12 cellular contexts compared by ENCODE assay signal in genomic region chr18:9403795-9404564, GRCh38.
DNase-seq lines count a peak whose midpoint lies in the region; ATAC-seq lines count a peak whose summit lies in the region.
"Had no signal": no experiment of that assay in that cellular context is flagged by ENCODE, and none has a peak within 500 bp of the region (broad histone marks: within the 10 kb centered on the region; RNA-seq: fewer than 3 reads in every experiment).

No MANE protein-coding gene starts in this region.

- no peak overlapping the region for H2BK120ac ChIP-seq in mesendoderm (ENCODE audit: low read depth, low read length)

- DNase-seq in DMS53 (lab: John Stamatoyannopoulos, UW) (peak; percentile 67), mesendoderm (peak; percentile 69), GM19238 (ENCODE audit: insufficient read length, low spot score) (no peak), NCI-H2196 treated with DMSO at 0.1 percent for 48 hours (lab: John Stamatoyannopoulos, UW; ENCODE audit: unreplicated experiment) (no peak)
- DNase-seq: hypothalamus, NCI-H1048, thyroid gland had no signal

- H3K36me3 ChIP-seq in mesendoderm (ENCODE audit: control insufficient read depth, insufficient read depth, low read length) = no peaks in the 10 kb centered on the region
- H3K36me3 ChIP-seq: right lobe of liver, thyroid gland had no signal

- no peak overlapping the region for H3K18ac ChIP-seq in mesendoderm (ENCODE audit: low read length)

- no peak overlapping the region for H4K8ac ChIP-seq in mesendoderm (ENCODE audit: low read depth, low read length)

- H3K27me3 Mint-ChIP-seq in activated T-helper 17 cell treated with anti-CD3 and anti-CD28 coated beads, Interleukin-2, amount 50 U/mL, for 72 hours = peaks cover 5% of the 10 kb centered on the region

- H4K5ac ChIP-seq in mesendoderm (ENCODE audit: low read length) = no peak overlapping the region

- no peaks in the 10 kb centered on the region for H3K9me3 Mint-ChIP-seq in activated T-helper 17 cell treated with anti-CD3 and anti-CD28 coated beads, Interleukin-2, amount 50 U/mL, for 72 hours

- no peak overlapping the region for H3K56ac ChIP-seq in mesendoderm (ENCODE audit: low read length)

- H3K27me3 ChIP-seq in mesendoderm (ENCODE audit: insufficient read depth, low read length, poor library complexity) = no peaks in the 10 kb centered on the region
- H3K27me3 ChIP-seq: right lobe of liver, thyroid gland had no signal

- H3K27ac ChIP-seq in mesendoderm (ENCODE audit: low read depth, low read length) = no peak overlapping the region
- H3K27ac ChIP-seq: thyroid gland had no signal

- H2AK5ac ChIP-seq in mesendoderm (ENCODE audit: low read length) = no peak overlapping the region

- no peak overlapping the region for H3K4me3 ChIP-seq in mesendoderm (ENCODE audit: low read length)
- H3K4me3 ChIP-seq: right lobe of liver, thyroid gland had no signal

- H3K4me1 Mint-ChIP-seq in activated T-helper 17 cell treated with anti-CD3 and anti-CD28 coated beads, Interleukin-2, amount 50 U/mL, for 72 hours = no peaks in the 10 kb centered on the region

- ATAC-seq in GM18511 (IDR thresholded peaks at IDR 0.05; ENCODE audit: unreplicated experiment) (peak; percentile 20), HG03097 (IDR thresholded peaks at IDR 0.05; ENCODE audit: low FRiP score, unreplicated experiment) (no peak), HG03521 (IDR thresholded peaks at IDR 0.05; ENCODE audit: unreplicated experiment) (no peak)
- no peak for ATAC-seq in activated T-helper 17 cell treated with anti-CD3 and anti-CD28 coated beads, Interleukin-2, amount 50 U/mL, for 72 hours (replicated peaks)

- H3K23ac ChIP-seq in mesendoderm (ENCODE audit: low read length) = no peak overlapping the region

- H3K4me1 ChIP-seq in mesendoderm (ENCODE audit: control insufficient read depth, low read depth, low read length) = no peaks in the 10 kb centered on the region
- H3K4me1 ChIP-seq: right lobe of liver, thyroid gland had no signal

- H2BK15ac ChIP-seq in mesendoderm (replicated peaks; ENCODE audit: low read depth) = no peak overlapping the region

- no peak overlapping the region for H3K27ac Mint-ChIP-seq in activated T-helper 17 cell treated with anti-CD3 and anti-CD28 coated beads, Interleukin-2, amount 50 U/mL, for 72 hours

- peak overlapping the region; percentile 51 for H3K4me3 Mint-ChIP-seq in activated T-helper 17 cell treated with anti-CD3 and anti-CD28 coated beads, Interleukin-2, amount 50 U/mL, for 72 hours

- H3K4me2 ChIP-seq in mesendoderm (ENCODE audit: low read length) = no peak overlapping the region

- H3K79me1 ChIP-seq in mesendoderm (ENCODE audit: low read length) = no peaks in the 10 kb centered on the region

- H3K9ac ChIP-seq in mesendoderm (ENCODE audit: low read length) = no peak overlapping the region

- H3K4ac ChIP-seq in mesendoderm (ENCODE audit: low read depth, low read length) = no peak overlapping the region

- H2BK5ac ChIP-seq in mesendoderm (ENCODE audit: low read length) = no peak overlapping the region

- H3K36me3 Mint-ChIP-seq in activated T-helper 17 cell treated with anti-CD3 and anti-CD28 coated beads, Interleukin-2, amount 50 U/mL, for 72 hours (ENCODE audit: low read depth) = no peaks in the 10 kb centered on the region

- H3K79me2 ChIP-seq in mesendoderm (ENCODE audit: control insufficient read depth, insufficient read depth, low read length) = no peaks in the 10 kb centered on the region

- no CpG with 5 or more reads among the region's 24 CpGs for WGBS in mesendoderm (ENCODE audit: extremely low coverage, insufficient coverage, low lambda C conversion rate)

Comparison
In these comparisons a context has a peak if more than half of its experiments do, and no peak if none do; other contexts are left out.
1. DNase-seq: peak in DMS53 (single experiment) and mesendoderm (single experiment); none in GM19238 (single experiment) and NCI-H2196 treated with DMSO at 0.1 percent for 48 hours (single experiment).